ENCODE assay signal across 23 cellular contexts in genomic region chr5:13214182-13214581, GRCh38.
DNase-seq lines count a peak whose midpoint lies in the region; ATAC-seq, FAIRE-seq and TF ChIP-seq lines count a peak whose summit lies in the region.
"Had no signal": no experiment of that assay in that cellular context is flagged by ENCODE, and none has a peak within 500 bp of the region (broad histone marks: within the 10 kb centered on the region; RNA-seq: fewer than 3 reads in every experiment).

No MANE protein-coding gene starts in this region.

- no peak overlapping the region for H3K14ac ChIP-seq in H1 (ENCODE audit: insufficient read length)

- no peak overlapping the region for H3K4me3 Mint-ChIP-seq in WTC11
- H3K4me3 Mint-ChIP-seq: B cell; CD4-positive, alpha-beta T cell; CD8-positive, alpha-beta T cell had no signal

- H2AK5ac ChIP-seq in H1 (ENCODE audit: low read depth, low read length) (no peak overlapping the region), mesendoderm (ENCODE audit: low read length) (no peak overlapping the region)

- H3K4me1 ChIP-seq in H1 (replicated peaks in 1 of 4; ENCODE audit: control insufficient read depth in 3 of 4, insufficient read depth in 4 of 4, low read length in 3 of 4) (no peaks in the 10 kb centered on the region), mesendoderm (ENCODE audit: control insufficient read depth, low read depth, low read length) (no peaks in the 10 kb centered on the region)
- H3K4me1 ChIP-seq: BLaER1 treated with 17β-estradiol and CSF1 and Interleukin-3, amounts not matched to agents 10 nM and 100 nM; Caco-2 had no signal

- DNase-seq in WTC11 (ENCODE audit: low spot score) (no peak), H1 (ENCODE audit: low read depth in 1 of 2, low spot score in 2 of 2) (no peak), mesendoderm (peak; percentile 92), urothelium cell line (ENCODE audit: low spot score) (no peak), NCI-H526 treated with DMSO at 0.1 percent for 48 hours (lab: John Stamatoyannopoulos, UW) (no peak), GM12892 (ENCODE audit: insufficient read length) (no peak)
- DNase-seq: 8988T; AML-193; Calu3; CD4-positive, alpha-beta T cell; CD8-positive, alpha-beta T cell; DMS79 treated with DMSO at 0.1 percent for 48 hours; GF-D8 had no signal

- H4K5ac ChIP-seq in H1 (ENCODE audit: insufficient read length, low read depth, low read length) (no peak overlapping the region), mesendoderm (ENCODE audit: low read length) (no peak overlapping the region)

- H3K56ac ChIP-seq in H1 (replicated peaks; ENCODE audit: insufficient read length, low read depth, low read length): no peak overlapping the region
- no peak overlapping the region for H3K56ac ChIP-seq in mesendoderm (ENCODE audit: low read length)

- POLR2A ChIA-PET in WTC11 (lab: Charles Lee) (no interaction called here), H1 (lab: Charles Lee; ENCODE audit: partially characterized antibody) (no interaction called here)

- H2BK5ac ChIP-seq in H1 (ENCODE audit: low read depth, low read length) (no peak overlapping the region), mesendoderm (ENCODE audit: low read length) (no peak overlapping the region)

- TF ChIP-seq EP300 in H1 (IDR thresholded peaks at IDR 0.05; ENCODE audit: borderline replicate concordance in 1 of 2, low read depth in 2 of 2, low read length in 2 of 2): no peak

- no peaks in the 10 kb centered on the region for H3K4me1 Mint-ChIP-seq in WTC11
- H3K4me1 Mint-ChIP-seq: B cell had no signal

- 0 out of 2 replicates have a peak overlapping the region, but pooled peaks have one; percentile 39 for H2BK12ac ChIP-seq in H1 (ENCODE audit: low read depth, low read length)

- H3K27ac Mint-ChIP-seq in WTC11: no peak overlapping the region
- H3K27ac Mint-ChIP-seq: B cell; CD4-positive, alpha-beta T cell; CD8-positive, alpha-beta T cell had no signal

- H4K91ac ChIP-seq in H1 (replicated peaks; ENCODE audit: insufficient read length, low read length): no peak overlapping the region

- H3K27me3 Mint-ChIP-seq in WTC11 (ENCODE audit: low read depth): no peaks in the 10 kb centered on the region; the same call in 1 of the 2 replicates
- H3K27me3 Mint-ChIP-seq: B cell; CD4-positive, alpha-beta T cell had no signal

- no peaks in the 10 kb centered on the region for H4K20me1 ChIP-seq in H1 (replicated peaks in 1 of 2; ENCODE audit: control insufficient read depth in 1 of 2, insufficient read depth in 2 of 2, low read length in 2 of 2)
- H4K20me1 ChIP-seq: BLaER1 treated with 17β-estradiol and CSF1 and Interleukin-3, amounts not matched to agents 10 nM and 100 nM had no signal

- no peak for TF ChIP-seq POLR2A in H1 (IDR thresholded peaks at IDR 0.05; ENCODE audit: control extremely low read depth in 1 of 2, low read depth in 2 of 2, low read length in 2 of 2)
- TF ChIP-seq POLR2A in GM12892 (IDR thresholded peaks at IDR 0.05; ENCODE audit: low read depth, low read length): no peak

- no peak overlapping the region for H3K18ac ChIP-seq in H1 (ENCODE audit: extremely low read depth, low read length)
- no peak overlapping the region for H3K18ac ChIP-seq in mesendoderm (ENCODE audit: low read length)

- WGBS in H1 (ENCODE audit: extremely low coverage in 1 of 2, insufficient coverage in 1 of 2, insufficient read length in 1 of 2, insufficient replicate concordance in 2 of 2, low coverage in 1 of 2, low lambda C conversion rate in 2 of 2, missing lambda C conversion rate in 1 of 2), 2 experiments: 88% methylated on average over 1 of the region's 1 CpG; no CpG with 5 or more reads in 1 of the 2 experiments
- no CpG with 5 or more reads among the region's 1 CpG for WGBS in mesendoderm (ENCODE audit: extremely low coverage, insufficient coverage, low lambda C conversion rate)

- no peaks in the 10 kb centered on the region for H3K79me2 ChIP-seq in H1 (ENCODE audit: control insufficient read depth in 1 of 2, insufficient read depth in 2 of 2, low read length in 2 of 2)
- H3K79me2 ChIP-seq in mesendoderm (ENCODE audit: control insufficient read depth, insufficient read depth, low read length): no peaks in the 10 kb centered on the region

- H2AFZ ChIP-seq in H1 (ENCODE audit: low read length): peak overlapping the region; percentile 81; the same call in 1 of the 2 replicates

- no peak overlapping the region for H3K27ac ChIP-seq in H1 (ENCODE audit: low read depth, low read length)
- no peak overlapping the region for H3K27ac ChIP-seq in mesendoderm (ENCODE audit: low read depth, low read length)
- H3K27ac ChIP-seq: BLaER1 treated with 17β-estradiol and CSF1 and Interleukin-3, amounts not matched to agents 10 nM and 100 nM; C4-2B had no signal

- no peaks in the 10 kb centered on the region for H3K9me3 ChIP-seq in H1 (ENCODE audit: insufficient read depth in 2 of 2, low read depth in 1 of 2, low read length in 1 of 2)
- H3K9me3 ChIP-seq: BLaER1 treated with 17β-estradiol and CSF1 and Interleukin-3, amounts not matched to agents 10 nM and 100 nM; Caco-2 had no signal

- H2BK120ac ChIP-seq in H1 (replicated peaks; ENCODE audit: low read depth, low read length) (no peak overlapping the region), mesendoderm (ENCODE audit: low read depth, low read length) (no peak overlapping the region)

- CTCF ChIA-PET in WTC11 (lab: Charles Lee) (interaction anchor here (1.1 kb wide), 1 partner anchor 10 kb away, joined by 3 read pairs; no protein-coding TSS in a partner anchor), H1 (lab: Charles Lee; ENCODE audit: partially characterized antibody) (no interaction called here)

- no peaks in the 10 kb centered on the region for H3K23me2 ChIP-seq in H1 (ENCODE audit: low read depth, low read length)

- H3K23ac ChIP-seq in H1 (ENCODE audit: insufficient read length): no peak overlapping the region
- H3K23ac ChIP-seq in mesendoderm (ENCODE audit: low read length): no peak overlapping the region

- no peak overlapping the region for H3K4me2 ChIP-seq in H1 (ENCODE audit: insufficient read depth in 1 of 2, low read depth in 2 of 2, low read length in 2 of 2)
- no peak overlapping the region for H3K4me2 ChIP-seq in mesendoderm (ENCODE audit: low read length)
- H3K4me2 ChIP-seq: BLaER1 treated with 17β-estradiol and CSF1 and Interleukin-3, amounts not matched to agents 10 nM and 100 nM had no signal

- no peaks in the 10 kb centered on the region for H3K36me3 Mint-ChIP-seq in WTC11
- H3K36me3 Mint-ChIP-seq: CD8-positive, alpha-beta T cell had no signal

- H3K36me3 ChIP-seq in H1 (ENCODE audit: control insufficient read depth in 2 of 4, insufficient read depth in 4 of 4, low read length in 3 of 4) (no peaks in the 10 kb centered on the region), mesendoderm (ENCODE audit: control insufficient read depth, insufficient read depth, low read length) (no peaks in the 10 kb centered on the region)
- H3K36me3 ChIP-seq: BLaER1 treated with 17β-estradiol and CSF1 and Interleukin-3, amounts not matched to agents 10 nM and 100 nM had no signal

- H2BK15ac ChIP-seq in H1 (ENCODE audit: low read length) (no peak overlapping the region), mesendoderm (replicated peaks; ENCODE audit: low read depth) (no peak overlapping the region)

- ATAC-seq in WTC11 (no peak), HG02623 (IDR thresholded peaks at IDR 0.05; ENCODE audit: unreplicated experiment) (no peak)
- ATAC-seq: CD8-positive, alpha-beta T cell had no signal

- H4K8ac ChIP-seq in H1 (ENCODE audit: extremely low read depth, insufficient read depth, low read length) (no peak overlapping the region), mesendoderm (ENCODE audit: low read depth, low read length) (no peak overlapping the region)

- no peaks in the 10 kb centered on the region for H3K79me1 ChIP-seq in H1 (ENCODE audit: low read depth, low read length)
- no peaks in the 10 kb centered on the region for H3K79me1 ChIP-seq in mesendoderm (ENCODE audit: low read length)

- H3K27me3 ChIP-seq in H1 (replicated peaks in 1 of 4; ENCODE audit: control insufficient read depth in 3 of 4, extremely low read depth in 1 of 4, insufficient read depth in 3 of 4, low read length in 3 of 4) (no peaks in the 10 kb centered on the region), mesendoderm (ENCODE audit: insufficient read depth, low read length, poor library complexity) (no peaks in the 10 kb centered on the region)
- H3K27me3 ChIP-seq: BLaER1 treated with 17β-estradiol and CSF1 and Interleukin-3, amounts not matched to agents 10 nM and 100 nM had no signal

- H3K4ac ChIP-seq in H1 (replicated peaks; ENCODE audit: insufficient read length, low read depth, low read length): no peak overlapping the region
- H3K4ac ChIP-seq in mesendoderm (ENCODE audit: low read depth, low read length): no peak overlapping the region

- H2BK20ac ChIP-seq in H1 (ENCODE audit: low read length): no peak overlapping the region

- no peaks in the 10 kb centered on the region for H3K9me3 Mint-ChIP-seq in WTC11

- H3K9ac ChIP-seq in H1 (replicated peaks in 1 of 4; ENCODE audit: extremely low read depth in 1 of 4, low read depth in 3 of 4, low read length in 3 of 4) (no peak overlapping the region), mesendoderm (ENCODE audit: low read length) (no peak overlapping the region)
- H3K9ac ChIP-seq: BLaER1 treated with 17β-estradiol and CSF1 and Interleukin-3, amounts not matched to agents 10 nM and 100 nM had no signal

- FAIRE-seq in H1 (lab: Jason Lieb, UNC): no peak
- FAIRE-seq in urothelium cell line (lab: Jason Lieb, UNC): peak; percentile 32
- no peak for FAIRE-seq in GM12892 (lab: Jason Lieb, UNC)
- FAIRE-seq: A204.1, D721Med, G401.6, GM12891, GM19239 had no signal

- H3K4me3 ChIP-seq in H1 (ENCODE audit: extremely low read depth in 1 of 4, insufficient read depth in 2 of 4, low read depth in 3 of 4, low read length in 4 of 4) (no peak overlapping the region), mesendoderm (ENCODE audit: low read length) (no peak overlapping the region)
- H3K4me3 ChIP-seq: BLaER1 treated with 17β-estradiol and CSF1 and Interleukin-3, amounts not matched to agents 10 nM and 100 nM had no signal

- TF ChIP-seq RAD21 in H1 (IDR thresholded peaks at IDR 0.05 in 1 of 2, conservative IDR thresholded peaks at IDR 0.05 in 1 of 2; ENCODE audit: low read depth in 2 of 2, low read length in 2 of 2): no peak

- TF ChIP-seq CTCF in WTC11 (IDR thresholded peaks at IDR 0.05) (no peak), H1 (IDR thresholded peaks at IDR 0.05; ENCODE audit: control extremely low read depth in 1 of 3, insufficient read depth in 1 of 3, low read depth in 1 of 3, low read length in 3 of 3) (no peak)

TF ChIP-seq in WTC11, 78 proteins besides CTCF, POLR2A, EP300 and RAD21:
- TF ChIP-seq RORB (CRISPR knock-in tag; IDR thresholded peaks at IDR 0.05) (peak; percentile 73; the same call in 1 of the 2 replicates), CREM (CRISPR knock-in tag; IDR thresholded peaks at IDR 0.05) (no peak)

TF ChIP-seq in H1, 55 proteins besides CTCF, POLR2A, EP300 and RAD21 (continues in another document):
- TF ChIP-seq SIX5 (IDR thresholded peaks at IDR 0.05; ENCODE audit: low read depth, low read length): no peak
- TF ChIP-seq KDM1A (IDR thresholded peaks at IDR 0.05; ENCODE audit: borderline replicate concordance, low read length): no peak
- TF ChIP-seq SUZ12 (IDR thresholded peaks at IDR 0.05; ENCODE audit: low read length): no peak
- TF ChIP-seq CTBP2 (IDR thresholded peaks at IDR 0.05; ENCODE audit: borderline replicate concordance, insufficient read depth, insufficient read length, low read length): no peak
- TF ChIP-seq SP2 (IDR thresholded peaks at IDR 0.05; ENCODE audit: low read length): no peak
- no peak for TF ChIP-seq TAF1 (IDR thresholded peaks at IDR 0.05; ENCODE audit: low read depth, low read length)
